ENCODE assay signal across 8 cellular contexts in the genomic region with DNA sequence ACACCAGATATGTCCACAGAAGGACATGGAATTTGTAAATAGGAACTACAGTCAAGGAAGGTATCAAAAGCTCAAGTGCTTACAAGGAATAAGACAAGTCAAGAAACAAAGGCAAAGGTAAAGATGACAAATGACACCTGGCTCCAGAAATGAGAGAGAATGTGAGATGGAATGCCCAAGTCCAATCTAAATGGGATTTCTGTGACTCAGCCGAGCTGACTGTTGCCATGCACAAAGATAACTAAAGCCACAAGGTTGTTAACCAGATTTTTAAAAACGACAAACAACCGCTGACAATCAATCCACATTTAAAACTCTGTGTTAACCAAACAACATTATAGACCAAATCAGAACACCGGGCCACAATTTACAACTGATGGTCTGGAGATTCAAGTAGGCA. TPM values are rescaled to one million over a fixed set of nuclear protein-coding genes. Genes with fewer than 3 reads are reported as not detected.
A peak's percentile ranks its signal among the peaks of the same experiment; 100 is the strongest.
DNase-seq lines count a peak whose midpoint lies in the region; ATAC-seq and TF ChIP-seq lines count a peak whose summit lies in the region.

No MANE protein-coding gene starts in this region.

- TF ChIP-seq POLR2A in gastroesophageal sphincter (IDR thresholded peaks at IDR 0.05), result no peak

- H3K4me3 ChIP-seq in gastroesophageal sphincter, result peak overlapping the region; percentile 70 to 83
- peak overlapping the region; percentile 88 for H3K4me3 ChIP-seq in skeletal muscle satellite cell (ENCODE audit: low read length)

- H3K4me3 Mint-ChIP-seq in activated CD8-positive, alpha-beta memory T cell treated with anti-CD3 and anti-CD28 coated beads, Interleukin-2, amount 10 ng/mL, durations not matched to agents 7 days and 5 days, result peak overlapping the region; percentile 92
- H3K4me3 Mint-ChIP-seq in T-helper 17 cell, result peak overlapping the region; percentile 98

- TF ChIP-seq EP300 in gastroesophageal sphincter (IDR thresholded peaks at IDR 0.05), result no peak

- H3K27me3 Mint-ChIP-seq in activated CD8-positive, alpha-beta memory T cell treated with anti-CD3 and anti-CD28 coated beads, Interleukin-2, amount 10 ng/mL, durations not matched to agents 7 days and 5 days, result no peaks in the 10 kb centered on the region
- H3K27me3 Mint-ChIP-seq in T-helper 17 cell, result no peaks in the 10 kb centered on the region

- H3K4me1 Mint-ChIP-seq in activated CD8-positive, alpha-beta memory T cell treated with anti-CD3 and anti-CD28 coated beads, Interleukin-2, amount 10 ng/mL, durations not matched to agents 7 days and 5 days, result peaks cover 35% of the 10 kb centered on the region
- peaks cover 22% of the 10 kb centered on the region for H3K4me1 Mint-ChIP-seq in T-helper 17 cell

- no peak for TF ChIP-seq CTCF in gastroesophageal sphincter (IDR thresholded peaks at IDR 0.05)

- H3K27ac Mint-ChIP-seq in activated CD8-positive, alpha-beta memory T cell treated with anti-CD3 and anti-CD28 coated beads, Interleukin-2, amount 10 ng/mL, durations not matched to agents 7 days and 5 days, result peak overlapping the region; percentile 92
- H3K27ac Mint-ChIP-seq in T-helper 17 cell, result peak overlapping the region; percentile 96

- H3K27me3 ChIP-seq in gastroesophageal sphincter (no peaks in the 10 kb centered on the region), skeletal muscle satellite cell (ENCODE audit: control insufficient read depth, insufficient read depth, low read length) (no peaks in the 10 kb centered on the region)

- peaks cover 0 to 29% of the 10 kb centered on the region in 2 donors for H3K36me3 ChIP-seq in gastroesophageal sphincter
- H3K36me3 ChIP-seq in skeletal muscle satellite cell (ENCODE audit: insufficient read depth, low read length), result peaks cover 19% of the 10 kb centered on the region

- H3K27ac ChIP-seq in gastroesophageal sphincter, result peak overlapping the region in 1 of 4 donors; percentile 86

- H3K9me3 ChIP-seq in T-helper 17 cell (ENCODE audit: control insufficient read depth, low read length, poor library complexity, severe bottlenecking) (no peaks in the 10 kb centered on the region), gastroesophageal sphincter (no peaks in the 10 kb centered on the region), skeletal muscle satellite cell (replicated peaks; ENCODE audit: low read length) (no peaks in the 10 kb centered on the region)

- DNase-seq in activated CD8-positive, alpha-beta memory T cell treated with anti-CD3 and anti-CD28 coated beads, Interleukin-2, amount 10 ng/mL, durations not matched to agents 7 days and 5 days, result no peak
- no peak for DNase-seq in activated CD8-positive, alpha-beta memory T cell treated with anti-CD3 and anti-CD28 coated beads, Interleukin-2, amount 50 U/mL, for 4 hours
- DNase-seq in T-helper 17 cell, result no peak
- no peak for DNase-seq in NCI-H1436 (lab: John Stamatoyannopoulos, UW)

- no peak for ATAC-seq in activated CD8-positive, alpha-beta memory T cell treated with anti-CD3 and anti-CD28 coated beads, Interleukin-2, amount 10 ng/mL, durations not matched to agents 7 days and 5 days
- ATAC-seq in T-helper 17 cell (no peak), gastroesophageal sphincter (no peak), HG03439 (IDR thresholded peaks at IDR 0.05; ENCODE audit: unreplicated experiment) (no peak), GM21737 (IDR thresholded peaks at IDR 0.05; ENCODE audit: unreplicated experiment) (no peak)

- H3K9me3 Mint-ChIP-seq in activated CD8-positive, alpha-beta memory T cell treated with anti-CD3 and anti-CD28 coated beads, Interleukin-2, amount 10 ng/mL, durations not matched to agents 7 days and 5 days (ENCODE audit: low read depth), result no peaks in the 10 kb centered on the region

- 15 to 20% methylated on average over 1 to 4 of the region's 4 CpGs for WGBS in gastroesophageal sphincter (ENCODE audit: low coverage in 1 of 2), 2 donors

- peak overlapping the region; percentile 83 for H3K9ac ChIP-seq in skeletal muscle satellite cell (ENCODE audit: low read depth, low read length)

- peaks cover 26% of the 10 kb centered on the region for H3K36me3 Mint-ChIP-seq in activated CD8-positive, alpha-beta memory T cell treated with anti-CD3 and anti-CD28 coated beads, Interleukin-2, amount 10 ng/mL, durations not matched to agents 7 days and 5 days
- H3K36me3 Mint-ChIP-seq in T-helper 17 cell (ENCODE audit: low read depth), result peaks cover 13% of the 10 kb centered on the region

- CTCF ChIA-PET in activated CD8-positive, alpha-beta memory T cell treated with anti-CD3 and anti-CD28 coated beads, Interleukin-2, amount 10 ng/mL, durations not matched to agents 7 days and 5 days (lab: Charles Lee), result no interaction called here

- peak overlapping the region; percentile 80 for H3K4me2 ChIP-seq in skeletal muscle satellite cell (ENCODE audit: low read length)

- H3K4me1 ChIP-seq in gastroesophageal sphincter, result peaks cover 0 to 33% (median 4%) of the 10 kb centered on the region in 3 donors
- H3K4me1 ChIP-seq in skeletal muscle satellite cell (ENCODE audit: control insufficient read depth, insufficient read depth, low read length), result no peaks in the 10 kb centered on the region

RNA-seq across cellular contexts. Expression of gene NFXL1, which starts 1.1 kb away (rescaled TPM):
- total RNA-seq in activated CD8-positive, alpha-beta memory T cell treated with anti-CD3 and anti-CD28 coated beads, Interleukin-2, amount 10 ng/mL, durations not matched to agents 7 days and 5 days, result 10 to 100 TPM in 1 of 2 experiments, 1 to 10 TPM in 1; 9.5 to 10.5 TPM
- total RNA-seq in T-helper 17 cell (10 to 100 TPM; 11.0 to 12.2 TPM), gastroesophageal sphincter (10 to 100 TPM in 2 of 4 donors, 1 to 10 TPM in 2; 7.8 to 12.8 (median 9.3) TPM)
- 5.9 and 8.1 TPM in 2 replicates for total RNA-seq in skeletal muscle satellite cell (2012; rRNA removed)
